ENCODE assay signal across 1 cellular context in genomic region chr1:17118706-17119075, GRCh38.
TF ChIP-seq lines count a peak whose summit lies in the region.

No MANE protein-coding gene starts in this region.

TF ChIP-seq in GM12878, 131 proteins besides CTCF, POLR2A, EP300 and RAD21 (continued from another document and continues in another):
- TF ChIP-seq ZBTB11 (CRISPR knock-in tag; IDR thresholded peaks at IDR 0.05) (no peak), MLLT1 (IDR thresholded peaks at IDR 0.05) (peak; percentile 51; the same call in 1 of the 2 replicates), ZBTB33 (IDR thresholded peaks at IDR 0.05) (no peak), IRF5 (IDR thresholded peaks at IDR 0.05; ENCODE audit: borderline replicate concordance) (no peak), ETV6 (conservative IDR thresholded peaks at IDR 0.05 in 1 of 2, IDR thresholded peaks at IDR 0.05 in 1 of 2; ENCODE audit: borderline replicate concordance in 1 of 2, low read depth in 1 of 2) (no peak), E4F1 (IDR thresholded peaks at IDR 0.05; ENCODE audit: borderline replicate concordance, partially characterized antibody) (no peak), MEF2B (IDR thresholded peaks at IDR 0.05; ENCODE audit: partially characterized antibody, poor library complexity, severe bottlenecking) (peak; percentile 71), RELB (IDR thresholded peaks at IDR 0.05; ENCODE audit: low read depth) (no peak; the same call in 1 of the 2 replicates), ESRRA (IDR thresholded peaks at IDR 0.05; ENCODE audit: low read length) (no peak), USF1 (IDR thresholded peaks at IDR 0.05; ENCODE audit: borderline replicate concordance, extremely low read length, insufficient read depth, low read depth, low read length) (no peak), LARP7 (IDR thresholded peaks at IDR 0.05) (no peak), NR2F1 (conservative IDR thresholded peaks at IDR 0.05) (no peak), ZBTB4 (CRISPR knock-in tag; IDR thresholded peaks at IDR 0.05) (no peak), ZNF207 (IDR thresholded peaks at IDR 0.05; ENCODE audit: borderline replicate concordance) (no peak), SPI1 (IDR thresholded peaks at IDR 0.05; ENCODE audit: borderline replicate concordance, insufficient read depth, low read depth, low read length) (peak; percentile 61; the same call in 1 of the 2 replicates), GATAD2B (conservative IDR thresholded peaks at IDR 0.05; ENCODE audit: low read depth) (no peak), CBX3 (IDR thresholded peaks at IDR 0.05; ENCODE audit: borderline replicate concordance, low read depth) (no peak), FOXM1 (IDR thresholded peaks at IDR 0.05; ENCODE audit: low read depth, low read length) (no peak), ASH2L (IDR thresholded peaks at IDR 0.05; ENCODE audit: borderline replicate concordance, low read depth) (no peak), KAT2A (conservative IDR thresholded peaks at IDR 0.05; ENCODE audit: control insufficient read depth, low read depth, low read length) (no peak), IKZF2 (IDR thresholded peaks at IDR 0.05) (peak; percentile 58 to 61; a peak in 3 of 4 replicates), SMARCA5 (IDR thresholded peaks at IDR 0.05) (no peak), EGR1 (IDR thresholded peaks at IDR 0.05; ENCODE audit: borderline replicate concordance in 1 of 2, low read depth in 2 of 2, low read length in 2 of 2) (no peak), HCFC1 (IDR thresholded peaks at IDR 0.05; ENCODE audit: low read length) (no peak), BRCA1 (IDR thresholded peaks at IDR 0.05; ENCODE audit: low read depth, low read length) (no peak), E2F4 (IDR thresholded peaks at IDR 0.05; ENCODE audit: low read depth, low read length) (no peak), NR2C2 (IDR thresholded peaks at IDR 0.05; ENCODE audit: borderline replicate concordance, control insufficient read depth, insufficient read length, low read depth) (no peak), RCOR1 (conservative IDR thresholded peaks at IDR 0.05; ENCODE audit: low read depth, low read length) (no peak), NBN (IDR thresholded peaks at IDR 0.05) (0 out of 2 replicates have a peak, but pooled peaks have one; percentile 52), ZNF687 (IDR thresholded peaks at IDR 0.05) (no peak)
